ENCODE assay signal across 21 cellular contexts in the genomic region with DNA sequence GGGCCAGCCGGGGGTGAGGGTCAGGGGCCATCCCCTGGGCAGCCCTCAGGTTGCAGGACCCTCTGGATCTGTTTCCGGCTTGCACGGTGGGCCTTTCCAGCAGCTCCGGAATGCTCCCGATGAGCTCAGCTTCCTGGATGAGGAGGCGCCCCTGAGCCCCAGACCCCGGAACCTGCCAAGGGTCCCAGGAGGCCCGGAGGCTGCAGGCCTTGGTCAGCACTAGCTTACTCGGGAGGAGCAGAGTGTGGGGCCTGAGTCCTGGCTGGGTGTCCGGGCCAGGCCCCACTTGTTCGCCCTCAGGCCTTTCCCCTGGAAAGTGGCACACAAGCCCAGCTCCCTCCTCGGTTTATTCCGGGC. TPM values are rescaled to one million over a fixed set of nuclear protein-coding genes. Genes with fewer than 3 reads are reported as not detected.
DNase-seq lines count a peak whose midpoint lies in the region; ATAC-seq and TF ChIP-seq lines count a peak whose summit lies in the region.
"Had no signal": no experiment of that assay in that cellular context is flagged by ENCODE, and none has a peak within 500 bp of the region (broad histone marks: within the 10 kb centered on the region; RNA-seq: fewer than 3 reads in every experiment).

No MANE protein-coding gene starts in this region.

- H3K4me1 ChIP-seq in HAP-1 = no peaks in the 10 kb centered on the region; the same call in 1 of the 2 replicates
- peaks cover 19% of the 10 kb centered on the region for H3K4me1 ChIP-seq in neural progenitor cell

- no peaks in the 10 kb centered on the region for H4K20me1 ChIP-seq in neural progenitor cell (ENCODE audit: low read depth)

- H3K9me3 Mint-ChIP-seq in WTC11 (no peaks in the 10 kb centered on the region), neural progenitor cell (no peaks in the 10 kb centered on the region)
- H3K9me3 Mint-ChIP-seq: CD4-positive, alpha-beta memory T cell had no signal

- no peak overlapping the region for H3K27ac ChIP-seq in neural progenitor cell
- H3K27ac ChIP-seq: BLaER1, HL-60, PC-9 had no signal

- peaks cover 2% of the 10 kb centered on the region for H3F3A ChIP-seq in neural progenitor cell (ENCODE audit: low read depth)

- H3K4me3 Mint-ChIP-seq in WTC11 (peak overlapping the region; percentile 24; the same call in 1 of the 2 replicates), neural progenitor cell (no peak overlapping the region)
- H3K4me3 Mint-ChIP-seq: CD4-positive, alpha-beta memory T cell had no signal

- no peaks in the 10 kb centered on the region for H3K36me3 Mint-ChIP-seq in WTC11
- H3K36me3 Mint-ChIP-seq in neural progenitor cell = no peaks in the 10 kb centered on the region
- H3K36me3 Mint-ChIP-seq: CD4-positive, alpha-beta memory T cell had no signal

- no peaks in the 10 kb centered on the region for H3K79me2 ChIP-seq in neural progenitor cell (ENCODE audit: low read depth)

- H3K9ac ChIP-seq in neural progenitor cell = no peak overlapping the region
- H3K9ac ChIP-seq: BLaER1 had no signal

- H3K27me3 Mint-ChIP-seq in WTC11 (ENCODE audit: low read depth) (no peaks in the 10 kb centered on the region), neural progenitor cell (ENCODE audit: insufficient read depth, low read depth) (peaks cover 9% of the 10 kb centered on the region)

- H3K36me3 ChIP-seq in HAP-1 (replicated peaks) (no peaks in the 10 kb centered on the region), neural progenitor cell (no peaks in the 10 kb centered on the region)
- H3K36me3 ChIP-seq: BLaER1, MG63 had no signal

- TF ChIP-seq CTCF in WTC11 (IDR thresholded peaks at IDR 0.05) (no peak), neural progenitor cell (IDR thresholded peaks at IDR 0.05) (no peak)

- peak overlapping the region; percentile 99 for H3K4me2 ChIP-seq in neural progenitor cell

- CTCF ChIA-PET in WTC11 (lab: Charles Lee) = interaction anchor here (0.6 to 1.5 kb wide), 27 partner anchors 9 to 602 kb away, joined by 3 to 18 read pairs (median 4); partner anchors contain the start of genes MAPK8IP3 and SOX8

- in situ Hi-C loops in HAP-1 (cut with MboI; ENCODE audit: low sequenced_read_pairs) = no loop called here

- H3K4me1 Mint-ChIP-seq in WTC11 = no peaks in the 10 kb centered on the region
- H3K4me1 Mint-ChIP-seq in neural progenitor cell = peaks cover 3% of the 10 kb centered on the region
- H3K4me1 Mint-ChIP-seq: CD4-positive, alpha-beta memory T cell had no signal

- POLR2A ChIA-PET in WTC11 (lab: Charles Lee) = interaction anchor here (1.0 kb wide), 1 partner anchor 77 kb away, joined by 3 read pairs; no protein-coding TSS in a partner anchor

- ATAC-seq in WTC11 (no peak), left lobe of liver (no peak), GM21737 (IDR thresholded peaks at IDR 0.05; ENCODE audit: unreplicated experiment) (no peak)

- peak overlapping the region; percentile 98 for H2AFZ ChIP-seq in neural progenitor cell (replicated peaks)
- H2AFZ ChIP-seq: PC-9 had no signal

- H3K27me3 ChIP-seq in HAP-1 (ENCODE audit: low read depth) (peaks cover 11% of the 10 kb centered on the region), neural progenitor cell (peaks cover 28% of the 10 kb centered on the region)

- H3K9me3 ChIP-seq in HAP-1 (no peaks in the 10 kb centered on the region), iPS-18c (ENCODE audit: control insufficient read depth, insufficient read depth, low read length) (no peaks in the 10 kb centered on the region), neural progenitor cell (ENCODE audit: low read depth) (no peaks in the 10 kb centered on the region)
- H3K9me3 ChIP-seq: A549, BLaER1, MG63 had no signal

- H3K27ac Mint-ChIP-seq in WTC11 = no peak overlapping the region
- H3K27ac Mint-ChIP-seq in neural progenitor cell = no peak overlapping the region
- H3K27ac Mint-ChIP-seq: CD4-positive, alpha-beta memory T cell had no signal

- peak overlapping the region; percentile 49 for H3K4me3 ChIP-seq in HAP-1
- H3K4me3 ChIP-seq in iPS-18c (ENCODE audit: insufficient read depth, low read depth, low read length) = peak overlapping the region; percentile 63; the same call in 1 of the 2 replicates
- peak overlapping the region; percentile 72 for H3K4me3 ChIP-seq in neural progenitor cell
- H3K4me3 ChIP-seq: BLaER1, MG63, PC-9 had no signal

- DNase-seq in HAP-1 (ENCODE audit: low spot score in 2 of 2) (no peak), WTC11 (ENCODE audit: low spot score) (no peak), neural progenitor cell (ENCODE audit: low spot score) (no peak), left lobe of liver (ENCODE audit: low spot score) (no peak), ecto neural progenitor cell (ENCODE audit: low spot score) (no peak)
- DNase-seq in activated CD4-positive, alpha-beta T cell treated with anti-CD3 and anti-CD28 coated beads, Interleukin-2, amount 50 U/mL, for 48 hours = no peak
- DNase-seq: Calu3; CD4-positive, alpha-beta memory T cell; EL; Kasumi-1; MG63; NCI-H1048; NCI-H1436; NCI-H226; PC-9 had no signal

TF ChIP-seq in WTC11, 78 proteins besides CTCF, POLR2A, EP300 and RAD21 (continues in another document):
- TF ChIP-seq ZNF396 (CRISPR knock-in tag; IDR thresholded peaks at IDR 0.05; ENCODE audit: borderline replicate concordance) (no peak), GRHL2 (CRISPR knock-in tag; IDR thresholded peaks at IDR 0.05; ENCODE audit: insufficient replicate concordance, severe bottlenecking) (no peak), NR1H2 (CRISPR knock-in tag; IDR thresholded peaks at IDR 0.05) (no peak), ZNF317 (CRISPR knock-in tag; IDR thresholded peaks at IDR 0.05; ENCODE audit: borderline replicate concordance, low read depth) (no peak), NR3C1 (CRISPR knock-in tag; conservative IDR thresholded peaks at IDR 0.05; ENCODE audit: low read depth) (no peak), OVOL2 (CRISPR knock-in tag; IDR thresholded peaks at IDR 0.05; ENCODE audit: borderline replicate concordance) (no peak), ZNF138 (CRISPR knock-in tag; conservative IDR thresholded peaks at IDR 0.05) (no peak), CBFB (CRISPR knock-in tag; IDR thresholded peaks at IDR 0.05; ENCODE audit: low read depth) (no peak), ZBTB43 (CRISPR knock-in tag; IDR thresholded peaks at IDR 0.05) (no peak)
- TF ChIP-seq, protein P1, sequence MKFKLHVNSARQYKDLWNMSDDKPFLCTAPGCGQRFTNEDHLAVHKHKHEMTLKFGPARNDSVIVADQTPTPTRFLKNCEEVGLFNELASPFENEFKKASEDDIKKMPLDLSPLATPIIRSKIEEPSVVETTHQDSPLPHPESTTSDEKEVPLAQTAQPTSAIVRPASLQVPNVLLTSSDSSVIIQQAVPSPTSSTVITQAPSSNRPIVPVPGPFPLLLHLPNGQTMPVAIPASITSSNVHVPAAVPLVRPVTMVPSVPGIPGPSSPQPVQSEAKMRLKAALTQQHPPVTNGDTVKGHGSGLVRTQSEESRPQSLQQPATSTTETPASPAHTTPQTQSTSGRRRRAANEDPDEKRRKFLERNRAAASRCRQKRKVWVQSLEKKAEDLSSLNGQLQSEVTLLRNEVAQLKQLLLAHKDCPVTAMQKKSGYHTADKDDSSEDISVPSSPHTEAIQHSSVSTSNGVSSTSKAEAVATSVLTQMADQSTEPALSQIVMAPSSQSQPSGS (CRISPR knock-in tag; IDR thresholded peaks at IDR 0.05; ENCODE audit: borderline replicate concordance, low read depth) = no peak
- TF ChIP-seq, protein P2, sequence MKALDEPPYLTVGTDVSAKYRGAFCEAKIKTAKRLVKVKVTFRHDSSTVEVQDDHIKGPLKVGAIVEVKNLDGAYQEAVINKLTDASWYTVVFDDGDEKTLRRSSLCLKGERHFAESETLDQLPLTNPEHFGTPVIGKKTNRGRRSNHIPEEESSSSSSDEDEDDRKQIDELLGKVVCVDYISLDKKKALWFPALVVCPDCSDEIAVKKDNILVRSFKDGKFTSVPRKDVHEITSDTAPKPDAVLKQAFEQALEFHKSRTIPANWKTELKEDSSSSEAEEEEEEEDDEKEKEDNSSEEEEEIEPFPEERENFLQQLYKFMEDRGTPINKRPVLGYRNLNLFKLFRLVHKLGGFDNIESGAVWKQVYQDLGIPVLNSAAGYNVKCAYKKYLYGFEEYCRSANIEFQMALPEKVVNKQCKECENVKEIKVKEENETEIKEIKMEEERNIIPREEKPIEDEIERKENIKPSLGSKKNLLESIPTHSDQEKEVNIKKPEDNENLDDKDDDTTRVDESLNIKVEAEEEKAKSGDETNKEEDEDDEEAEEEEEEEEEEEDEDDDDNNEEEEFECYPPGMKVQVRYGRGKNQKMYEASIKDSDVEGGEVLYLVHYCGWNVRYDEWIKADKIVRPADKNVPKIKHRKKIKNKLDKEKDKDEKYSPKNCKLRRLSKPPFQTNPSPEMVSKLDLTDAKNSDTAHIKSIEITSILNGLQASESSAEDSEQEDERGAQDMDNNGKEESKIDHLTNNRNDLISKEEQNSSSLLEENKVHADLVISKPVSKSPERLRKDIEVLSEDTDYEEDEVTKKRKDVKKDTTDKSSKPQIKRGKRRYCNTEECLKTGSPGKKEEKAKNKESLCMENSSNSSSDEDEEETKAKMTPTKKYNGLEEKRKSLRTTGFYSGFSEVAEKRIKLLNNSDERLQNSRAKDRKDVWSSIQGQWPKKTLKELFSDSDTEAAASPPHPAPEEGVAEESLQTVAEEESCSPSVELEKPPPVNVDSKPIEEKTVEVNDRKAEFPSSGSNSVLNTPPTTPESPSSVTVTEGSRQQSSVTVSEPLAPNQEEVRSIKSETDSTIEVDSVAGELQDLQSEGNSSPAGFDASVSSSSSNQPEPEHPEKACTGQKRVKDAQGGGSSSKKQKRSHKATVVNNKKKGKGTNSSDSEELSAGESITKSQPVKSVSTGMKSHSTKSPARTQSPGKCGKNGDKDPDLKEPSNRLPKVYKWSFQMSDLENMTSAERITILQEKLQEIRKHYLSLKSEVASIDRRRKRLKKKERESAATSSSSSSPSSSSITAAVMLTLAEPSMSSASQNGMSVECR (CRISPR knock-in tag; IDR thresholded peaks at IDR 0.05; ENCODE audit: borderline replicate concordance) = no peak

RNA-seq across cellular contexts. Expression of gene C1QTNF8, which starts 7.6 kb away (rescaled TPM):
- total RNA-seq in WTC11 (2021) = 0.13 to 0.16 TPM in 2 of 3 replicates, not detected in the other
- total RNA-seq in neural progenitor cell (ENCODE audit: low replicate concordance) = not detected in 2 replicates
- total RNA-seq in left lobe of liver = not detected
- total RNA-seq: Calu3; CD4-positive, alpha-beta memory T cell; HT1080; PC-9 had no signal

RNA-seq across cellular contexts. Expression of gene SSTR5, which starts 31.1 kb away (rescaled TPM):
- total RNA-seq in WTC11 (2021) = 0.61 to 0.85 TPM (median 0.78 TPM) in 3 replicates
- total RNA-seq in neural progenitor cell (ENCODE audit: low replicate concordance) = not detected in 2 replicates
- total RNA-seq in left lobe of liver = not detected
- total RNA-seq: Calu3; CD4-positive, alpha-beta memory T cell; HT1080; PC-9 had no signal

RNA-seq across cellular contexts. Expression of gene CACNA1H, which starts 49.3 kb away (rescaled TPM):
- total RNA-seq in WTC11 (2021) = 38.0 to 46.9 TPM (median 46.4 TPM) in 3 replicates
- 9.5 and 32.6 TPM in 2 replicates for total RNA-seq in neural progenitor cell (ENCODE audit: low replicate concordance)
- total RNA-seq in left lobe of liver = 4.2 TPM
- total RNA-seq: Calu3, HT1080, PC-9 had no signal
